ENCODE assay signal across 24 cellular contexts in the genomic region with DNA sequence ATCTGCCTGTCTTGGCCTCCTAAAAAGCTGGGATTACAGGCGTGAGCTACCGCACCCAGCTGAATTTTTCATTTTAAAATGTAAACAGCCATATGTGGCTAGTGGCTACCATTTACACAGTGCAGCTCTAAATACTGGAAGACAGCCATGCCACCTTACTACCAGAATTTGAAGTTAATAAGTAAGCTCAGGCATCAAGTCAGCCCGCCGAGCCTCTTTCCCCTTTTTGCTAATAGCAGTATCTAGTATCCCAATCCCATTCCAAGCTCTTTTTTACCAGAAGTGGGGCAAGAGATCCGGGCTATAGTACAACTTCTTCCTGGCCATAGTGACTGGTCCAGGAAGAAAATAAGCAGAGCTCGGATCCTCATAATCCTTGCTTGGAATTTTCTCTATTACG.
"Had no signal": no experiment of that assay in that cellular context is flagged by ENCODE, and none has a peak within 500 bp of the region (broad histone marks: within the 10 kb centered on the region; RNA-seq: fewer than 3 reads in every experiment).

No MANE protein-coding gene starts in this region.

- H3K4me1 Mint-ChIP-seq: endodermal cell, memory B cell, mesothelial cell of epicardium, neural progenitor cell had no signal

- FAIRE-seq: endothelial cell of umbilical vein, kidney, small intestine had no signal

- H3K9me3 Mint-ChIP-seq: endodermal cell; memory B cell; mesothelial cell of epicardium; natural killer cell treated with Interleukin-12 subunit alpha and Interleukin-12 subunit beta and Interleukin-15 and Interleukin-18, amount 100 ng/mL, for 72 hours; neural progenitor cell had no signal

- H3K27ac Mint-ChIP-seq: endodermal cell; memory B cell; mesothelial cell of epicardium; natural killer cell treated with Interleukin-12 subunit alpha and Interleukin-12 subunit beta and Interleukin-15 and Interleukin-18, amount 100 ng/mL, for 72 hours; neural progenitor cell had no signal

- H3K4me3 ChIP-seq: coronary artery, hepatocyte, lower lobe of right lung, neural progenitor cell, psoas muscle, tibial artery, upper lobe of left lung, vagina had no signal

- H3K36me3 ChIP-seq: neural progenitor cell had no signal

- H3K9me3 ChIP-seq: lower lobe of right lung, psoas muscle, tibial artery, upper lobe of left lung, vagina had no signal

- H3K27me3 Mint-ChIP-seq: natural killer cell treated with Interleukin-12 subunit alpha and Interleukin-12 subunit beta and Interleukin-15 and Interleukin-18, amount 100 ng/mL, for 72 hours had no signal

- H3K4me1 ChIP-seq: foreskin keratinocyte, lower lobe of right lung, neural progenitor cell, parathyroid adenoma, tibial artery, upper lobe of left lung, vagina had no signal

- ATAC-seq: foreskin keratinocyte; lower lobe of right lung; natural killer cell treated with Interleukin-12 subunit alpha and Interleukin-12 subunit beta and Interleukin-15 and Interleukin-18, amount 100 ng/mL, for 72 hours had no signal

- H3K4me3 Mint-ChIP-seq: endodermal cell; memory B cell; mesothelial cell of epicardium; natural killer cell treated with Interleukin-12 subunit alpha and Interleukin-12 subunit beta and Interleukin-15 and Interleukin-18, amount 100 ng/mL, for 72 hours; neural progenitor cell had no signal

- DNase-seq: effector CD4-positive, alpha-beta T cell; endodermal cell; erythroblast; foreskin keratinocyte; head of caudate nucleus; kidney; left cardiac atrium; lower lobe of right lung; occipital lobe; psoas muscle; small intestine; stimulated activated CD4-positive, alpha-beta T cell treated with anti-CD3 and anti-CD28 coated beads, Interleukin-12 subunit alpha, Interleukin-12 subunit beta, amount 100 ng/mL, for 4 hours; stimulated activated naive CD4-positive, alpha-beta T cell treated with Interleukin-2 at 50 U/mL for 16 hours; tibial artery; upper lobe of left lung had no signal
